1 cellular context compared by ENCODE assay signal in the genomic region with DNA sequence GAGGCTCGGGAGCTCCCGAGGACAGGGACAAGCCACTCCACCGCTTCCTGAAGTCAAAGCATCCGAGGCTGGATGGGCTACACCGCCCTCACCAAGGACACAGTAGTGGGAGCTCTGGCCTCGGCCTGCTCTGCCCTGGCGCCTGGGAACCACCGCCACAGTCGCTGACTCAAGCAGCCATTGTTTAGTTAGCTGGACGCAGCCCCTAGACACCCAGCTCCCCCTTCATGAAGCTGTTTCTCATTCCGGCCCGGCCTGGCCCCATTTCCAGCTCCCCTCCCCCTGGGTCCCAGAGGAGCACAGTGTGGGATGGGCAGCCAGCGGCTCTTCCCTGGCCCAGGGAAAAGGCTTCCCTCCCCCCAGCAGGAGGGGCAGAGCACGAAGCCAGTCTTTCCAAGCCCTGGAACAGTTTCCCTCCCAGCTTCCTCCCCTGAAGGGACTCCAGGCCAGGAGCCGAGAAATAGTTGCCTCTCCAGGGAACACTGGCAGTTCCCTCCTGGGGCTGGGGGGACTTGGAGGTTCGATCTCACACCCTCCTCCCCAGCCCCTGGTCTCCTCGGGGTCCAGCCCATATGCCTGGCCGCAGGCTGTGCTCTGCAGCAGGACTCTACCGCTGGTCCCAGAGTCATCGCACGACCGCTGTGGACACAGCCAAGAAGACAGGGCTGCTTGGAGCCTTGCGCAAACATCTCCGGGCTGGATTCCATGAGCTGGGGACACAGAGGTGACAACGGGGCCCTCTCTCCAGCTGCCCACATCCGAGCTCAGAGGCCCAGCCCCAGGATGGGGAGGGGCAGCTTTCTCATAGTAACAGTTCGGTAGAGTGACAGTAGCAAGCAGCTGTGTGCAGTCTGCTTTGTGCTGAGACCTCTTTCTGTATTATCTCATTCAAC.
TF ChIP-seq lines count a peak whose summit lies in the region.

No MANE protein-coding gene starts in this region.

TF ChIP-seq in HepG2, 621 proteins besides CTCF, POLR2A, EP300 and RAD21 (continued from another document and continues in another):
- TF ChIP-seq, protein P1, sequence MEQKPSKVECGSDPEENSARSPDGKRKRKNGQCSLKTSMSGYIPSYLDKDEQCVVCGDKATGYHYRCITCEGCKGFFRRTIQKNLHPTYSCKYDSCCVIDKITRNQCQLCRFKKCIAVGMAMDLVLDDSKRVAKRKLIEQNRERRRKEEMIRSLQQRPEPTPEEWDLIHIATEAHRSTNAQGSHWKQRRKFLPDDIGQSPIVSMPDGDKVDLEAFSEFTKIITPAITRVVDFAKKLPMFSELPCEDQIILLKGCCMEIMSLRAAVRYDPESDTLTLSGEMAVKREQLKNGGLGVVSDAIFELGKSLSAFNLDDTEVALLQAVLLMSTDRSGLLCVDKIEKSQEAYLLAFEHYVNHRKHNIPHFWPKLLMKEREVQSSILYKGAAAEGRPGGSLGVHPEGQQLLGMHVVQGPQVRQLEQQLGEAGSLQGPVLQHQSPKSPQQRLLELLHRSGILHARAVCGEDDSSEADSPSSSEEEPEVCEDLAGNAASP (CRISPR knock-in tag; IDR thresholded peaks at IDR 0.05; ENCODE audit: borderline replicate concordance) = peak; percentile 47
- TF ChIP-seq, protein P2, sequence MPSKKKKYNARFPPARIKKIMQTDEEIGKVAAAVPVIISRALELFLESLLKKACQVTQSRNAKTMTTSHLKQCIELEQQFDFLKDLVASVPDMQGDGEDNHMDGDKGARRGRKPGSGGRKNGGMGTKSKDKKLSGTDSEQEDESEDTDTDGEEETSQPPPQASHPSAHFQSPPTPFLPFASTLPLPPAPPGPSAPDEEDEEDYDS (CRISPR knock-in tag; IDR thresholded peaks at IDR 0.05) = peak; percentile 25
- no peak for TF ChIP-seq ZNF720 (CRISPR knock-in tag; IDR thresholded peaks at IDR 0.05)
- peak; percentile 76 for TF ChIP-seq HDAC1 (CRISPR knock-in tag; IDR thresholded peaks at IDR 0.05)
- TF ChIP-seq, protein P3, sequence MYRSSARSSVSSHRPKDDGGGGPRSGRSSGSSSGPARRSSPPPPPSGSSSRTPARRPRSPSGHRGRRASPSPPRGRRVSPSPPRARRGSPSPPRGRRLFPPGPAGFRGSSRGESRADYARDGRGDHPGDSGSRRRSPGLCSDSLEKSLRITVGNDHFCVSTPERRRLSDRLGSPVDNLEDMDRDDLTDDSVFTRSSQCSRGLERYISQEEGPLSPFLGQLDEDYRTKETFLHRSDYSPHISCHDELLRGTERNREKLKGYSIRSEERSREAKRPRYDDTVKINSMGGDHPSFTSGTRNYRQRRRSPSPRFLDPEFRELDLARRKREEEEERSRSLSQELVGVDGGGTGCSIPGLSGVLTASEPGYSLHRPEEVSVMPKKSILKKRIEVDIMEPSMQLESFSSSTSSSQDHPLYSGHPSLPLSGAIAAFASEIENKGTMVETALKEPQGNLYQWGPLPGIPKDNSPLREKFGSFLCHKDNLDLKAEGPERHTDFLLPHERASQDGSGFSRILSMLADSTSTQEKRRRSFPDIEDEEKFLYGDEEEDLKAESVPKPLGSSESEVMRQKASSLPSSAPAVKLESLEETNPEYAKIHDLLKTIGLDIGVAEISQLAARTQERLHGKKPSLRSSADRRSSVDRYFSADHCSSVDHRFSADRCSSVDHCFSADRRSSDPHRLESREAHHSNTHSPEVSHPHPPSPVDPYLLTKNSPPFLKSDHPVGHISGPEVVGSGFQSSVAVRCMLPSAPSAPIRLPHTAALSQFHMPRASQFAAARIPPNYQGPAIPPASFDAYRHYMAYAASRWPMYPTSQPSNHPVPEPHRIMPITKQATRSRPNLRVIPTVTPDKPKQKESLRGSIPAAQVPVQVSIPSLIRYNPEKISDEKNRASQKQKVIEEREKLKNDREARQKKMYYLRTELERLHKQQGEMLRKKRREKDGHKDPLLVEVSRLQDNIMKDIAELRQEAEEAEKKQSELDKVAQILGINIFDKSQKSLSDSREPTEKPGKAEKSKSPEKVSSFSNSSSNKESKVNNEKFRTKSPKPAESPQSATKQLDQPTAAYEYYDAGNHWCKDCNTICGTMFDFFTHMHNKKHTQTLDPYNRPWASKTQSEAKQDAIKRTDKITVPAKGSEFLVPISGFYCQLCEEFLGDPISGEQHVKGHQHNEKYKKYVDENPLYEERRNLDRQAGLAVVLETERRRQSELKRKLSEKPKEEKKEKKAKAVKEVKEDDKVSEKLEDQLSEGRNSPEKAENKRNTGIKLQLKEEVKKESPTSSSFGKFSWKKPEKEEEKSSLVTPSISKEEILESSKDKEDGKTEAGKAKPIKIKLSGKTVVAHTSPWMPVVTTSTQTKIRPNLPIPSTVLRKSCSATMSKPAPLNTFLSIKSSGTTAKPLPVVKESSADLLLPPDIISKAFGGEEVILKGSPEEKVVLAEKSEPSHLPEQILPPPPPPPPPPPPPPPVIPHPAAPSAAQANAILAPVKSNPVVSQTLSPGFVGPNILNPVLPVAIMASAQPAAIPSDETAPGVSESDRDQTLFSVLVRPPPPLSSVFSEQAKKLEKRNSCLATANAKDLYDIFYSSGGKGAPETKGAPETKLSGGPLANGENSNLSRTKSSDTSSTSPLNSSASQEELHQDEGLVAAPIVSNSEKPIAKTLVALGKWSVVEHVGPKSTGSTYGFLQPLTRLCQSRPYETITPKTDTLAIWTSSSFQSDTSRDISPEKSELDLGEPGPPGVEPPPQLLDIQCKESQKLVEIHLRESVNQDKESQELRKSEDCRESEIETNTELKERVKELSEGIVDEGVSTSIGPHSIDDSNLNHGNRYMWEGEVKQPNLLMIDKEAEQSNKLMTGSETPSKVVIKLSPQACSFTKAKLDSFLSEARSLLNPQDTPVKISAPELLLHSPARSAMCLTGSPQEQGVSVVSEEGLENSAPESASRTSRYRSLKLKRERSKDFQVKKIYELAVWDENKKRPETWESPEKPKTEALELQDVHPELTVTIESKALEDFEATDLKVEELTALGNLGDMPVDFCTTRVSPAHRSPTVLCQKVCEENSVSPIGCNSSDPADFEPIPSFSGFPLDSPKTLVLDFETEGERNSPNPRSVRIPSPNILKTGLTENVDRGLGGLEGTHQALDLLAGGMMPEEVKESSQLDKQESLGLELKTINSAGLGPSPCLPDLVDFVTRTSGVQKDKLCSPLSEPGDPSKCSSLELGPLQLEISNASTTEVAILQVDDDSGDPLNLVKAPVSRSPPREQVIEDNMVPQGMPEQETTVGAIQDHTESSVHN (CRISPR knock-in tag; IDR thresholded peaks at IDR 0.05) = no peak
- no peak for TF ChIP-seq ZNF75D (CRISPR knock-in tag; IDR thresholded peaks at IDR 0.05; ENCODE audit: borderline replicate concordance)
- peak; percentile 88 for TF ChIP-seq ZNF781 (CRISPR knock-in tag; IDR thresholded peaks at IDR 0.05; ENCODE audit: borderline replicate concordance, not compliant biosample characterization)
- TF ChIP-seq NFIC (IDR thresholded peaks at IDR 0.05; ENCODE audit: low read length) = no peak
- no peak for TF ChIP-seq MYNN (CRISPR knock-in tag; IDR thresholded peaks at IDR 0.05; ENCODE audit: low read depth)
- TF ChIP-seq TOPORS (CRISPR knock-in tag; IDR thresholded peaks at IDR 0.05) = no peak; the same call in 1 of the 2 replicates
- peak; percentile 74; the same call in 1 of the 2 replicates for TF ChIP-seq DNMT3B (CRISPR knock-in tag; conservative IDR thresholded peaks at IDR 0.05)
- TF ChIP-seq HHEX (CRISPR knock-in tag; IDR thresholded peaks at IDR 0.05) = no peak
- TF ChIP-seq TCF7L2 (IDR thresholded peaks at IDR 0.05; ENCODE audit: low read depth, low read length) = no peak
- TF ChIP-seq SKI (IDR thresholded peaks at IDR 0.05; ENCODE audit: partially characterized antibody) = no peak
- TF ChIP-seq, protein P4, sequence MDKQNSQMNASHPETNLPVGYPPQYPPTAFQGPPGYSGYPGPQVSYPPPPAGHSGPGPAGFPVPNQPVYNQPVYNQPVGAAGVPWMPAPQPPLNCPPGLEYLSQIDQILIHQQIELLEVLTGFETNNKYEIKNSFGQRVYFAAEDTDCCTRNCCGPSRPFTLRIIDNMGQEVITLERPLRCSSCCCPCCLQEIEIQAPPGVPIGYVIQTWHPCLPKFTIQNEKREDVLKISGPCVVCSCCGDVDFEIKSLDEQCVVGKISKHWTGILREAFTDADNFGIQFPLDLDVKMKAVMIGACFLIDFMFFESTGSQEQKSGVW (CRISPR knock-in tag; IDR thresholded peaks at IDR 0.05; ENCODE audit: borderline replicate concordance) = no peak
- peak; percentile 74; the same call in 1 of the 2 replicates for TF ChIP-seq ZNF350 (CRISPR knock-in tag; IDR thresholded peaks at IDR 0.05; ENCODE audit: borderline replicate concordance, low read depth)
- TF ChIP-seq, protein P5, sequence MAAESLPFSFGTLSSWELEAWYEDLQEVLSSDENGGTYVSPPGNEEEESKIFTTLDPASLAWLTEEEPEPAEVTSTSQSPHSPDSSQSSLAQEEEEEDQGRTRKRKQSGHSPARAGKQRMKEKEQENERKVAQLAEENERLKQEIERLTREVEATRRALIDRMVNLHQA (CRISPR knock-in tag; IDR thresholded peaks at IDR 0.05) = no peak
- TF ChIP-seq, protein P6, sequence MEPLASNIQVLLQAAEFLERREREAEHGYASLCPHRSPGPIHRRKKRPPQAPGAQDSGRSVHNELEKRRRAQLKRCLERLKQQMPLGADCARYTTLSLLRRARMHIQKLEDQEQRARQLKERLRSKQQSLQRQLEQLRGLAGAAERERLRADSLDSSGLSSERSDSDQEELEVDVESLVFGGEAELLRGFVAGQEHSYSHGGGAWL (CRISPR knock-in tag; IDR thresholded peaks at IDR 0.05) = 0 out of 2 replicates have a peak, but pooled peaks have one; percentile 77
- TF ChIP-seq ZNF790 (CRISPR knock-in tag; IDR thresholded peaks at IDR 0.05; ENCODE audit: borderline replicate concordance) = no peak
- TF ChIP-seq GZF1 (CRISPR knock-in tag; IDR thresholded peaks at IDR 0.05) = peak; percentile 53; the same call in 1 of the 2 replicates
- TF ChIP-seq, protein P7, sequence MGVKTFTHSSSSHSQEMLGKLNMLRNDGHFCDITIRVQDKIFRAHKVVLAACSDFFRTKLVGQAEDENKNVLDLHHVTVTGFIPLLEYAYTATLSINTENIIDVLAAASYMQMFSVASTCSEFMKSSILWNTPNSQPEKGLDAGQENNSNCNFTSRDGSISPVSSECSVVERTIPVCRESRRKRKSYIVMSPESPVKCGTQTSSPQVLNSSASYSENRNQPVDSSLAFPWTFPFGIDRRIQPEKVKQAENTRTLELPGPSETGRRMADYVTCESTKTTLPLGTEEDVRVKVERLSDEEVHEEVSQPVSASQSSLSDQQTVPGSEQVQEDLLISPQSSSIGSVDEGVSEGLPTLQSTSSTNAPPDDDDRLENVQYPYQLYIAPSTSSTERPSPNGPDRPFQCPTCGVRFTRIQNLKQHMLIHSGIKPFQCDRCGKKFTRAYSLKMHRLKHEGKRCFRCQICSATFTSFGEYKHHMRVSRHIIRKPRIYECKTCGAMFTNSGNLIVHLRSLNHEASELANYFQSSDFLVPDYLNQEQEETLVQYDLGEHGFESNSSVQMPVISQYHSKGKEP (CRISPR knock-in tag; IDR thresholded peaks at IDR 0.05) = no peak
- TF ChIP-seq TBX2 (CRISPR knock-in tag; IDR thresholded peaks at IDR 0.05; ENCODE audit: borderline replicate concordance) = peak; percentile 91
- TF ChIP-seq, protein P8, sequence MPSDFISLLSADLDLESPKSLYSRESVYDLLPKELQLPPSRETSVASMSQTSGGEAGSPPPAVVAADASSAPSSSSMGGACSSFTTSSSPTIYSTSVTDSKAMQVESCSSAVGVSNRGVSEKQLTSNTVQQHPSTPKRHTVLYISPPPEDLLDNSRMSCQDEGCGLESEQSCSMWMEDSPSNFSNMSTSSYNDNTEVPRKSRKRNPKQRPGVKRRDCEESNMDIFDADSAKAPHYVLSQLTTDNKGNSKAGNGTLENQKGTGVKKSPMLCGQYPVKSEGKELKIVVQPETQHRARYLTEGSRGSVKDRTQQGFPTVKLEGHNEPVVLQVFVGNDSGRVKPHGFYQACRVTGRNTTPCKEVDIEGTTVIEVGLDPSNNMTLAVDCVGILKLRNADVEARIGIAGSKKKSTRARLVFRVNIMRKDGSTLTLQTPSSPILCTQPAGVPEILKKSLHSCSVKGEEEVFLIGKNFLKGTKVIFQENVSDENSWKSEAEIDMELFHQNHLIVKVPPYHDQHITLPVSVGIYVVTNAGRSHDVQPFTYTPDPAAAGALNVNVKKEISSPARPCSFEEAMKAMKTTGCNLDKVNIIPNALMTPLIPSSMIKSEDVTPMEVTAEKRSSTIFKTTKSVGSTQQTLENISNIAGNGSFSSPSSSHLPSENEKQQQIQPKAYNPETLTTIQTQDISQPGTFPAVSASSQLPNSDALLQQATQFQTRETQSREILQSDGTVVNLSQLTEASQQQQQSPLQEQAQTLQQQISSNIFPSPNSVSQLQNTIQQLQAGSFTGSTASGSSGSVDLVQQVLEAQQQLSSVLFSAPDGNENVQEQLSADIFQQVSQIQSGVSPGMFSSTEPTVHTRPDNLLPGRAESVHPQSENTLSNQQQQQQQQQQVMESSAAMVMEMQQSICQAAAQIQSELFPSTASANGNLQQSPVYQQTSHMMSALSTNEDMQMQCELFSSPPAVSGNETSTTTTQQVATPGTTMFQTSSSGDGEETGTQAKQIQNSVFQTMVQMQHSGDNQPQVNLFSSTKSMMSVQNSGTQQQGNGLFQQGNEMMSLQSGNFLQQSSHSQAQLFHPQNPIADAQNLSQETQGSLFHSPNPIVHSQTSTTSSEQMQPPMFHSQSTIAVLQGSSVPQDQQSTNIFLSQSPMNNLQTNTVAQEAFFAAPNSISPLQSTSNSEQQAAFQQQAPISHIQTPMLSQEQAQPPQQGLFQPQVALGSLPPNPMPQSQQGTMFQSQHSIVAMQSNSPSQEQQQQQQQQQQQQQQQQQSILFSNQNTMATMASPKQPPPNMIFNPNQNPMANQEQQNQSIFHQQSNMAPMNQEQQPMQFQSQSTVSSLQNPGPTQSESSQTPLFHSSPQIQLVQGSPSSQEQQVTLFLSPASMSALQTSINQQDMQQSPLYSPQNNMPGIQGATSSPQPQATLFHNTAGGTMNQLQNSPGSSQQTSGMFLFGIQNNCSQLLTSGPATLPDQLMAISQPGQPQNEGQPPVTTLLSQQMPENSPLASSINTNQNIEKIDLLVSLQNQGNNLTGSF (CRISPR knock-in tag; IDR thresholded peaks at IDR 0.05) = no peak
- no peak for TF ChIP-seq NFRKB (IDR thresholded peaks at IDR 0.05)
- peak; percentile 38 for TF ChIP-seq STAG1 (CRISPR knock-in tag; IDR thresholded peaks at IDR 0.05)
- no peak for TF ChIP-seq SMARCE1 (IDR thresholded peaks at IDR 0.05; ENCODE audit: borderline replicate concordance)
- TF ChIP-seq KLF15 (CRISPR knock-in tag; IDR thresholded peaks at IDR 0.05; ENCODE audit: borderline replicate concordance) = no peak
- TF ChIP-seq POLR2G (IDR thresholded peaks at IDR 0.05; ENCODE audit: low read depth, low read length) = peak; percentile 73
- TF ChIP-seq ZNF672 (CRISPR knock-in tag; IDR thresholded peaks at IDR 0.05) = no peak
- TF ChIP-seq SOX13 (IDR thresholded peaks at IDR 0.05) = no peak
- peak in 1 of 2 experiments; percentile 75; a peak in 2 of 4 replicates for TF ChIP-seq SOX13 (CRISPR knock-in tag; conservative IDR thresholded peaks at IDR 0.05 in 1 of 2, IDR thresholded peaks at IDR 0.05 in 1 of 2)
- TF ChIP-seq HNRNPH1 (optimal IDR thresholded peaks at IDR 0.05; ENCODE audit: low read depth, low read length) = no peak
- no peak; the same call in 1 of the 2 replicates for TF ChIP-seq FOXJ3 (CRISPR knock-in tag; IDR thresholded peaks at IDR 0.05; ENCODE audit: borderline replicate concordance)
- TF ChIP-seq NR3C1 (CRISPR knock-in tag; IDR thresholded peaks at IDR 0.05) = no peak
- TF ChIP-seq POLR2AphosphoS2 (IDR thresholded peaks at IDR 0.05; ENCODE audit: low read depth, low read length) = no peak
- TF ChIP-seq ZNF180 (CRISPR knock-in tag; IDR thresholded peaks at IDR 0.05; ENCODE audit: borderline replicate concordance, low read depth) = no peak
- no peak for TF ChIP-seq ZNF878 (CRISPR knock-in tag; IDR thresholded peaks at IDR 0.05)
- TF ChIP-seq, protein P9, sequence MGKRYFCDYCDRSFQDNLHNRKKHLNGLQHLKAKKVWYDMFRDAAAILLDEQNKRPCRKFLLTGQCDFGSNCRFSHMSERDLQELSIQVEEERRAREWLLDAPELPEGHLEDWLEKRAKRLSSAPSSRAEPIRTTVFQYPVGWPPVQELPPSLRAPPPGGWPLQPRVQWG (CRISPR knock-in tag; IDR thresholded peaks at IDR 0.05; ENCODE audit: borderline replicate concordance, low read depth) = no peak
- no peak for TF ChIP-seq ZNF619 (CRISPR knock-in tag; IDR thresholded peaks at IDR 0.05)
